ENCODE assay signal across 17 cellular contexts in genomic region chr14:98819132-98819866, GRCh38.
DNase-seq lines count a peak whose midpoint lies in the region; ATAC-seq, FAIRE-seq and TF ChIP-seq lines count a peak whose summit lies in the region.
"Had no signal": no experiment of that assay in that cellular context is flagged by ENCODE, and none has a peak within 500 bp of the region (broad histone marks: within the 10 kb centered on the region; RNA-seq: fewer than 3 reads in every experiment).

No MANE protein-coding gene starts in this region.

- no peaks in the 10 kb centered on the region for H3K36me3 ChIP-seq in bronchial epithelial cell (ENCODE audit: control insufficient read depth, insufficient read depth, low read length)

- no peaks in the 10 kb centered on the region for H3K9me3 Mint-ChIP-seq in Calu3 (ENCODE audit: low read depth, unreplicated experiment)
- no peaks in the 10 kb centered on the region for H3K9me3 Mint-ChIP-seq in activated CD8-positive, alpha-beta memory T cell treated with anti-CD3 and anti-CD28 coated beads, Interleukin-2, amount 10 ng/mL, durations not matched to agents 7 days and 5 days (ENCODE audit: low read depth)
- H3K9me3 Mint-ChIP-seq: activated CD4-positive, alpha-beta memory T cell treated with anti-CD3 and anti-CD28 coated beads for 36 hours; dendritic cell treated with granulocyte-macrophage colony-stimulating factor and Interleukin-4, amounts not matched to agents 40 ng/mL and 50 ng/mL, for 4 days had no signal

- peaks cover 23% of the 10 kb centered on the region for H3K27me3 Mint-ChIP-seq in Calu3 (ENCODE audit: unreplicated experiment)
- no peaks in the 10 kb centered on the region for H3K27me3 Mint-ChIP-seq in activated CD8-positive, alpha-beta memory T cell treated with anti-CD3 and anti-CD28 coated beads, Interleukin-2, amount 10 ng/mL, durations not matched to agents 7 days and 5 days
- H3K27me3 Mint-ChIP-seq: activated CD4-positive, alpha-beta memory T cell treated with anti-CD3 and anti-CD28 coated beads for 36 hours; dendritic cell treated with granulocyte-macrophage colony-stimulating factor and Interleukin-4, amounts not matched to agents 40 ng/mL and 50 ng/mL, for 4 days; memory B cell had no signal

- CTCF ChIA-PET in Calu3 (lab: Charles Lee): no interaction called here
- CTCF ChIA-PET in activated CD8-positive, alpha-beta memory T cell treated with anti-CD3 and anti-CD28 coated beads, Interleukin-2, amount 10 ng/mL, durations not matched to agents 7 days and 5 days (lab: Charles Lee): no interaction called here

- H3K36me3 Mint-ChIP-seq in Calu3 (ENCODE audit: insufficient read depth, unreplicated experiment): no peaks in the 10 kb centered on the region
- no peaks in the 10 kb centered on the region for H3K36me3 Mint-ChIP-seq in activated CD8-positive, alpha-beta memory T cell treated with anti-CD3 and anti-CD28 coated beads, Interleukin-2, amount 10 ng/mL, durations not matched to agents 7 days and 5 days
- H3K36me3 Mint-ChIP-seq: activated CD4-positive, alpha-beta memory T cell treated with anti-CD3 and anti-CD28 coated beads for 36 hours had no signal

- H3K4me1 Mint-ChIP-seq in Calu3 (ENCODE audit: low read depth, unreplicated experiment): peaks cover 29% of the 10 kb centered on the region
- H3K4me1 Mint-ChIP-seq in activated CD8-positive, alpha-beta memory T cell treated with anti-CD3 and anti-CD28 coated beads, Interleukin-2, amount 10 ng/mL, durations not matched to agents 7 days and 5 days: no peaks in the 10 kb centered on the region
- H3K4me1 Mint-ChIP-seq: memory B cell had no signal

- peak overlapping the region; percentile 61 for H3K27ac Mint-ChIP-seq in Calu3 (ENCODE audit: unreplicated experiment)
- no peak overlapping the region for H3K27ac Mint-ChIP-seq in activated CD8-positive, alpha-beta memory T cell treated with anti-CD3 and anti-CD28 coated beads, Interleukin-2, amount 10 ng/mL, durations not matched to agents 7 days and 5 days
- H3K27ac Mint-ChIP-seq: activated CD4-positive, alpha-beta memory T cell treated with anti-CD3 and anti-CD28 coated beads for 36 hours; dendritic cell treated with granulocyte-macrophage colony-stimulating factor and Interleukin-4, amounts not matched to agents 40 ng/mL and 50 ng/mL, for 4 days; memory B cell had no signal

- TF ChIP-seq RAD21 in Ishikawa (IDR thresholded peaks at IDR 0.05; ENCODE audit: low read depth): peak; percentile 33

- peak; percentile 94 for TF ChIP-seq EP300 in Ishikawa (IDR thresholded peaks at IDR 0.05; ENCODE audit: borderline replicate concordance)

- TF ChIP-seq CTCF in Calu3 (IDR thresholded peaks at IDR 0.05; ENCODE audit: unreplicated experiment): no peak
- no peak for TF ChIP-seq CTCF in bronchial epithelial cell (IDR thresholded peaks at IDR 0.05; ENCODE audit: insufficient read depth, low read length, severe bottlenecking)

- ATAC-seq in left lobe of liver (peak; percentile 15), HG03342 (IDR thresholded peaks at IDR 0.05; ENCODE audit: unreplicated experiment) (no peak), HG02642 (IDR thresholded peaks at IDR 0.05; ENCODE audit: poor library complexity, unreplicated experiment) (no peak)
- no peak for ATAC-seq in activated CD4-positive, CD25-positive, alpha-beta regulatory T cell treated with anti-CD3 and anti-CD28 coated beads, Interleukin-2, amount 50 U/mL, for 24 hours
- ATAC-seq in activated CD8-positive, alpha-beta memory T cell treated with anti-CD3 and anti-CD28 coated beads, Interleukin-2, amount 10 ng/mL, durations not matched to agents 7 days and 5 days: no peak

- H3K4me3 ChIP-seq in bronchial epithelial cell (ENCODE audit: low read depth, low read length): no peak overlapping the region

- BruUV-seq in Calu3 (replicated peaks; lab: Mats Ljungman, UMichigan): no TSS peak

- no peak for FAIRE-seq in bronchial epithelial cell (lab: Jason Lieb, UNC)
- FAIRE-seq: D721Med had no signal

- intact Hi-C loops in Calu3 (cut with micrococcal nuclease; ENCODE audit: unreplicated experiment): loop anchor here (10.0 kb wide), 1 partner anchor 246 kb away; no protein-coding TSS in a partner anchor

- peak; percentile 78 for DNase-seq in Calu3
- peak; percentile 20 for DNase-seq in bronchial epithelial cell (ENCODE audit: low read depth)
- DNase-seq in left lobe of liver (ENCODE audit: low spot score): no peak
- no peak for DNase-seq in activated CD8-positive, alpha-beta memory T cell treated with anti-CD3 and anti-CD28 coated beads, Interleukin-2, amount 10 ng/mL, durations not matched to agents 7 days and 5 days
- DNase-seq: activated CD4-positive, alpha-beta memory T cell treated with anti-CD3 and anti-CD28 coated beads for 36 hours; hippocampal formation; NCI-H1105; NCI-H446 treated with DMSO at 0.1 percent for 48 hours; SK-N-SH; stimulated activated CD4-positive, alpha-beta T cell treated with anti-CD3 and anti-CD28 coated beads, Interleukin-4, amount 100 ng/mL, for 4 hours had no signal

- H3K4me3 Mint-ChIP-seq in Calu3 (ENCODE audit: low read depth, unreplicated experiment): peak overlapping the region; percentile 5
- H3K4me3 Mint-ChIP-seq in activated CD8-positive, alpha-beta memory T cell treated with anti-CD3 and anti-CD28 coated beads, Interleukin-2, amount 10 ng/mL, durations not matched to agents 7 days and 5 days: no peak overlapping the region
- H3K4me3 Mint-ChIP-seq: activated CD4-positive, alpha-beta memory T cell treated with anti-CD3 and anti-CD28 coated beads for 36 hours; dendritic cell treated with granulocyte-macrophage colony-stimulating factor and Interleukin-4, amounts not matched to agents 40 ng/mL and 50 ng/mL, for 4 days; memory B cell had no signal

- no peaks in the 10 kb centered on the region for H3K27me3 ChIP-seq in bronchial epithelial cell (ENCODE audit: control insufficient read depth, insufficient read depth, low read length)

TF ChIP-seq in Ishikawa, 13 proteins besides CTCF, POLR2A, EP300 and RAD21:
- TF ChIP-seq TAF1 (IDR thresholded peaks at IDR 0.05; ENCODE audit: low read depth) (no peak), NFIC (IDR thresholded peaks at IDR 0.05) (peak; percentile 99), YY1 (IDR thresholded peaks at IDR 0.05; ENCODE audit: low read depth) (peak; percentile 56; the same call in 1 of the 2 replicates), TEAD4 (IDR thresholded peaks at IDR 0.05) (peak; percentile 98), CEBPB (IDR thresholded peaks at IDR 0.05) (peak; percentile 26; the same call in 1 of the 2 replicates), REST (IDR thresholded peaks at IDR 0.05; ENCODE audit: low read depth) (no peak), USF1 (IDR thresholded peaks at IDR 0.05) (0 out of 2 replicates have a peak, but pooled peaks have one; percentile 21), FOXM1 (IDR thresholded peaks at IDR 0.05; ENCODE audit: borderline replicate concordance, low read depth) (peak; percentile 82; the same call in 1 of the 2 replicates), MAX (IDR thresholded peaks at IDR 0.05) (0 out of 2 replicates have a peak, but pooled peaks have one; percentile 46), ZBTB7A (IDR thresholded peaks at IDR 0.05; ENCODE audit: low read depth) (no peak), TCF12 (IDR thresholded peaks at IDR 0.05; ENCODE audit: low read depth) (peak; percentile 96)

Comparison
In these comparisons a context has a peak if more than half of its experiments do, and no peak if none do; other contexts are left out.
1. DNase-seq: peak in Calu3 (single experiment) and bronchial epithelial cell (single experiment); none in left lobe of liver (single experiment) and activated CD8-positive, alpha-beta memory T cell treated with anti-CD3 and anti-CD28 coated beads, Interleukin-2, amount 10 ng/mL, durations not matched to agents 7 days and 5 days (single experiment).